ENCODE assay signal across 13 cellular contexts in genomic region chr3:52688266-52688665, GRCh38. TPM values are rescaled to one million over a fixed set of nuclear protein-coding genes. Genes with fewer than 3 reads are reported as not detected.
DNase-seq lines count a peak whose midpoint lies in the region; ATAC-seq, FAIRE-seq and TF ChIP-seq lines count a peak whose summit lies in the region.
"Had no signal": no experiment of that assay in that cellular context is flagged by ENCODE, and none has a peak within 500 bp of the region (broad histone marks: within the 10 kb centered on the region; RNA-seq: fewer than 3 reads in every experiment).

No MANE protein-coding gene starts in this region.

- CTCF ChIA-PET in activated CD8-positive, alpha-beta T cell treated with anti-CD3 and anti-CD28 coated beads, Interleukin-2, amount 10 ng/mL, durations not matched to agents 7 days and 5 days (lab: Charles Lee) = no interaction called here

- H3K4me3 ChIP-seq in GM23248 (no peak overlapping the region), liver (ENCODE audit: low read depth in 1 of 3, low read length in 3 of 3) (no peak overlapping the region)
- H3K4me3 ChIP-seq: esophagus muscularis mucosa, skin epidermis had no signal

- 85 to 91% methylated on average over 6 of the region's 6 CpGs for WGBS in GM23248 (ENCODE audit: low coverage in 1 of 2, low lambda C conversion rate in 2 of 2, missing lambda C conversion rate in 2 of 2), 2 experiments
- WGBS in liver = 49% methylated on average over 6 of the region's 6 CpGs

- no peak for FAIRE-seq in H54 (lab: Jason Lieb, UNC)

- H3K4me1 Mint-ChIP-seq in activated CD8-positive, alpha-beta T cell treated with anti-CD3 and anti-CD28 coated beads, Interleukin-2, amount 10 ng/mL, durations not matched to agents 7 days and 5 days (ENCODE audit: low read depth) = peaks cover 58% of the 10 kb centered on the region

- H3K4me1 ChIP-seq in GM23248 (ENCODE audit: insufficient read depth) (peaks cover 35% of the 10 kb centered on the region), liver (ENCODE audit: control insufficient read depth in 4 of 4, insufficient read depth in 4 of 4, low read length in 3 of 4) (peaks cover 6 to 24% (median 21%) of the 10 kb centered on the region in 4 donors)

- peak overlapping the region; percentile 13 for H3K4me3 Mint-ChIP-seq in activated CD8-positive, alpha-beta T cell treated with anti-CD3 and anti-CD28 coated beads, Interleukin-2, amount 10 ng/mL, durations not matched to agents 7 days and 5 days

- H4K20me1 ChIP-seq in GM23248 (ENCODE audit: insufficient read depth) = no peaks in the 10 kb centered on the region

- H3K79me2 ChIP-seq in GM23248 (ENCODE audit: insufficient read depth) = peaks cover 88% of the 10 kb centered on the region

- no peak for TF ChIP-seq RAD21 in liver (IDR thresholded peaks at IDR 0.05)

- in situ Hi-C loops in GM23248 (cut with MboI) = no loop called here

- H3K9me3 Mint-ChIP-seq in activated CD8-positive, alpha-beta T cell treated with anti-CD3 and anti-CD28 coated beads, Interleukin-2, amount 10 ng/mL, durations not matched to agents 7 days and 5 days (ENCODE audit: insufficient read depth) = no peaks in the 10 kb centered on the region

- peaks cover 65% of the 10 kb centered on the region for H3K36me3 ChIP-seq in GM23248 (ENCODE audit: low read depth)
- peaks cover 13 to 53% (median 51%) of the 10 kb centered on the region in 4 donors for H3K36me3 ChIP-seq in liver (ENCODE audit: control insufficient read depth in 4 of 4, insufficient read depth in 3 of 4, low read depth in 1 of 4, low read length in 3 of 4)

- no peak overlapping the region for H3K27ac Mint-ChIP-seq in activated CD8-positive, alpha-beta T cell treated with anti-CD3 and anti-CD28 coated beads, Interleukin-2, amount 10 ng/mL, durations not matched to agents 7 days and 5 days

- no peak for TF ChIP-seq CTCF in 22Rv1 (IDR thresholded peaks at IDR 0.05)
- TF ChIP-seq CTCF in liver (IDR thresholded peaks at IDR 0.05; ENCODE audit: low read depth, low read length, missing input control) = no peak

- DNase-seq in GM23248 (no peak), Kasumi-1 (lab: John Stamatoyannopoulos, UW) (no peak), H54 (ENCODE audit: insufficient read length, low spot score) (no peak)
- DNase-seq in activated CD8-positive, alpha-beta T cell treated with anti-CD3 and anti-CD28 coated beads, Interleukin-2, amount 10 ng/mL, durations not matched to agents 7 days and 5 days = no peak
- DNase-seq: caudate nucleus, NCI-H1436 treated with DMSO at 0.1 percent for 48 hours, NCI-H82 had no signal

- H3K4me2 ChIP-seq in GM23248 (ENCODE audit: unreplicated experiment) = no peak overlapping the region

- H3K27me3 Mint-ChIP-seq in activated CD8-positive, alpha-beta T cell treated with anti-CD3 and anti-CD28 coated beads, Interleukin-2, amount 10 ng/mL, durations not matched to agents 7 days and 5 days (ENCODE audit: low read depth) = no peaks in the 10 kb centered on the region

- peak overlapping the region; percentile 95 for H3K27ac ChIP-seq in 22Rv1
- H3K27ac ChIP-seq in GM23248 = peak overlapping the region; percentile 90; the same call in 1 of the 2 replicates
- no peak overlapping the region for H3K27ac ChIP-seq in liver (ENCODE audit: low read depth in 1 of 2, low read length in 2 of 2)
- H3K27ac ChIP-seq: esophagus muscularis mucosa had no signal

- H3F3A ChIP-seq in GM23248 (ENCODE audit: insufficient read depth) = peaks cover 57% of the 10 kb centered on the region

- H2AFZ ChIP-seq in GM23248 = no peak overlapping the region

- H3K9me3 ChIP-seq in GM23248 (ENCODE audit: low read depth) (no peaks in the 10 kb centered on the region), liver (ENCODE audit: control insufficient read depth in 4 of 4, low read length in 3 of 4) (no peaks in the 10 kb centered on the region)
- H3K9me3 ChIP-seq: esophagus muscularis mucosa had no signal

- no peak for TF ChIP-seq POLR2A in H54 (IDR thresholded peaks at IDR 0.05; ENCODE audit: low read depth, low read length)

- ATAC-seq in activated CD8-positive, alpha-beta T cell treated with anti-CD3 and anti-CD28 coated beads, Interleukin-2, amount 10 ng/mL, durations not matched to agents 7 days and 5 days = no peak
- ATAC-seq in GM21360 (IDR thresholded peaks at IDR 0.05; ENCODE audit: unreplicated experiment) (no peak), HG03280 (IDR thresholded peaks at IDR 0.05; ENCODE audit: unreplicated experiment) (no peak)

- H3K9ac ChIP-seq in GM23248 (peak overlapping the region; percentile 96), liver (ENCODE audit: low read depth in 1 of 2, low read length in 2 of 2) (no peak overlapping the region)

- no peaks in the 10 kb centered on the region for H3K9me2 ChIP-seq in GM23248 (ENCODE audit: insufficient read depth)

- H3K27me3 ChIP-seq in GM23248 (replicated peaks; ENCODE audit: insufficient read depth) (no peaks in the 10 kb centered on the region), liver (ENCODE audit: control insufficient read depth in 4 of 4, insufficient read depth in 4 of 4, low read length in 3 of 4) (no peaks in the 10 kb centered on the region)
- H3K27me3 ChIP-seq: esophagus muscularis mucosa had no signal

- peaks cover 65% of the 10 kb centered on the region for H3K36me3 Mint-ChIP-seq in activated CD8-positive, alpha-beta T cell treated with anti-CD3 and anti-CD28 coated beads, Interleukin-2, amount 10 ng/mL, durations not matched to agents 7 days and 5 days (ENCODE audit: low read depth)

- POLR2A ChIA-PET in activated CD8-positive, alpha-beta T cell treated with anti-CD3 and anti-CD28 coated beads, Interleukin-2, amount 10 ng/mL, durations not matched to agents 7 days and 5 days (lab: Charles Lee) = interaction anchor here (0.6 to 0.8 kb wide), 2 partner anchors 19 to 134 kb away, joined by 3 to 5 read pairs; no protein-coding TSS in a partner anchor

TF ChIP-seq in liver, 16 proteins besides CTCF, POLR2A, EP300 and RAD21:
- TF ChIP-seq SP1 (IDR thresholded peaks at IDR 0.05) (peak; percentile 17), RXRA (IDR thresholded peaks at IDR 0.05) (peak in 1 of 2 donors; percentile 24), EGR1 (IDR thresholded peaks at IDR 0.05; ENCODE audit: low read depth in 2 of 2) (no peak), NR2F2 (IDR thresholded peaks at IDR 0.05) (no peak), FOXA2 (IDR thresholded peaks at IDR 0.05) (no peak), HNF4A (conservative IDR thresholded peaks at IDR 0.05) (peak; percentile 19 to 29)

RNA-seq across cellular contexts. Expression of gene GNL3, which starts 2.4 kb away (rescaled TPM):
- 90.2 and 98.8 TPM in 2 replicates for total RNA-seq in GM23248 (2014; rRNA removed; shearing (Covaris generic))
- polyA plus RNA-seq in GM23248 (2016; fragmentation: Nextera tagmentation; extraction: Ambion mirVana) (95.3 and 108 TPM in 2 replicates), liver (10 to 100 TPM; 38.5 to 45.1 TPM)
- 10 to 100 TPM; 85.5 to 86.2 TPM for total RNA-seq in activated CD8-positive, alpha-beta T cell treated with anti-CD3 and anti-CD28 coated beads, Interleukin-2, amount 10 ng/mL, durations not matched to agents 7 days and 5 days
- total RNA-seq in liver = 10 to 100 TPM; 26.5 to 82.2 TPM

RNA-seq across cellular contexts. Expression of gene PBRM1, which starts 2.6 kb away (rescaled TPM):
- total RNA-seq in GM23248 (2014; rRNA removed; shearing (Covaris generic)) = 30.1 and 42.6 TPM in 2 replicates
- 53.5 and 60.3 TPM in 2 replicates for polyA plus RNA-seq in GM23248 (2016; fragmentation: Nextera tagmentation; extraction: Ambion mirVana)
- 10 to 100 TPM; 83.2 to 91.8 TPM for total RNA-seq in activated CD8-positive, alpha-beta T cell treated with anti-CD3 and anti-CD28 coated beads, Interleukin-2, amount 10 ng/mL, durations not matched to agents 7 days and 5 days
- 10 to 100 TPM; 57.7 to 65.7 TPM for total RNA-seq in liver
- 10 to 100 TPM in 1 of 2 donors, 1 to 10 TPM in 1; 7.1 to 19.7 TPM for polyA plus RNA-seq in liver

RNA-seq across cellular contexts. Expression of gene GLT8D1, which starts 17.3 kb away (rescaled TPM):
- total RNA-seq in GM23248 (2014; rRNA removed; shearing (Covaris generic)) = 148 and 151 TPM in 2 replicates
- 140 and 149 TPM in 2 replicates for polyA plus RNA-seq in GM23248 (2016; fragmentation: Nextera tagmentation; extraction: Ambion mirVana)
- 10 to 100 TPM; 36.4 to 38.2 TPM for total RNA-seq in activated CD8-positive, alpha-beta T cell treated with anti-CD3 and anti-CD28 coated beads, Interleukin-2, amount 10 ng/mL, durations not matched to agents 7 days and 5 days
- 10 to 100 TPM; 33.3 to 77.9 TPM for total RNA-seq in liver
- 10 to 100 TPM; 53.2 to 60.3 TPM for polyA plus RNA-seq in liver

RNA-seq across cellular contexts. Expression of gene SPCS1, which starts 17.6 kb away (rescaled TPM):
- total RNA-seq in GM23248 (2014; rRNA removed; shearing (Covaris generic)) = 184 and 271 TPM in 2 replicates
- 366 and 369 TPM in 2 replicates for polyA plus RNA-seq in GM23248 (2016; fragmentation: Nextera tagmentation; extraction: Ambion mirVana)
- 100 to 1,000 TPM in 1 of 2 experiments, 10 to 100 TPM in 1; 96.1 to 105 TPM for total RNA-seq in activated CD8-positive, alpha-beta T cell treated with anti-CD3 and anti-CD28 coated beads, Interleukin-2, amount 10 ng/mL, durations not matched to agents 7 days and 5 days
- total RNA-seq in liver = 10 to 100 TPM; 42.3 to 65.9 TPM
- polyA plus RNA-seq in liver = 100 to 1,000 TPM; 161 to 227 TPM

Comparison
In these comparisons a context has a peak if more than half of its experiments do, and no peak if none do; other contexts are left out.
1. H3K27ac ChIP-seq: peak in 22Rv1 (single experiment) and GM23248 (single experiment); none in liver (0 of 2).